Comparison of ENCODE assay signal across 30 cellular contexts in genomic region chr13:35159041-35159440, GRCh38.
"Had no signal": no experiment of that assay in that cellular context is flagged by ENCODE, and none has a peak within 500 bp of the region (broad histone marks: within the 10 kb centered on the region; RNA-seq: fewer than 3 reads in every experiment).

No MANE protein-coding gene starts in this region.

- H3K36me3 Mint-ChIP-seq: activated CD8-positive, alpha-beta memory T cell treated with anti-CD3 and anti-CD28 coated beads, Interleukin-2, amount 10 ng/mL, durations not matched to agents 7 days and 5 days; activated naive CD4-positive, alpha-beta T cell treated with anti-CD3 and anti-CD28 coated beads, Interleukin-2, amount 50 U/mL, for 72 hours had no signal

- H3K27me3 Mint-ChIP-seq: activated CD4-positive, alpha-beta T cell treated with anti-CD3 and anti-CD28 coated beads, Interleukin-2, amount 10 ng/mL, durations not matched to agents 24 days and 14 days; activated CD8-positive, alpha-beta memory T cell treated with anti-CD3 and anti-CD28 coated beads, Interleukin-2, amount 10 ng/mL, durations not matched to agents 7 days and 5 days; activated naive CD8-positive, alpha-beta T cell treated with anti-CD3 and anti-CD28 coated beads, Interleukin-2, amount 50 U/mL, for 24 hours; activated T-cell treated with anti-CD3 and anti-CD28 coated beads, Interleukin-2, amount 50 U/mL, for 24 hours had no signal

- H3K4me1 ChIP-seq: ascending aorta, body of pancreas, SJSA1 had no signal

- H3K27ac ChIP-seq: ascending aorta, body of pancreas, coronary artery, SJSA1 had no signal

- H3K27ac Mint-ChIP-seq: activated CD4-positive, alpha-beta T cell treated with anti-CD3 and anti-CD28 coated beads, Interleukin-2, amount 10 ng/mL, durations not matched to agents 24 days and 14 days; activated CD8-positive, alpha-beta memory T cell treated with anti-CD3 and anti-CD28 coated beads, Interleukin-2, amount 10 ng/mL, durations not matched to agents 7 days and 5 days; activated naive CD4-positive, alpha-beta T cell treated with anti-CD3 and anti-CD28 coated beads, Interleukin-2, amount 50 U/mL, for 72 hours; activated naive CD8-positive, alpha-beta T cell treated with anti-CD3 and anti-CD28 coated beads, Interleukin-2, amount 50 U/mL, for 24 hours; activated T-cell treated with anti-CD3 and anti-CD28 coated beads, Interleukin-2, amount 50 U/mL, for 24 hours; activated T-helper 1 cell treated with anti-CD3 and anti-CD28 coated beads, Interleukin-12 subunit alpha, Interleukin-12 subunit beta, Interleukin-2, Interleukin-4 antibody, amounts not matched to agents 30 ng/mL and 10 ng/mL and 1 ng/mL, durations not matched to agents 14 hours and 24 hours and 36 hours had no signal

- H3K4me3 Mint-ChIP-seq: activated CD4-positive, alpha-beta T cell treated with anti-CD3 and anti-CD28 coated beads, Interleukin-2, amount 10 ng/mL, durations not matched to agents 24 days and 14 days; activated CD8-positive, alpha-beta memory T cell treated with anti-CD3 and anti-CD28 coated beads, Interleukin-2, amount 10 ng/mL, durations not matched to agents 7 days and 5 days; activated naive CD8-positive, alpha-beta T cell treated with anti-CD3 and anti-CD28 coated beads, Interleukin-2, amount 50 U/mL, for 24 hours; activated T-cell treated with anti-CD3 and anti-CD28 coated beads, Interleukin-2, amount 50 U/mL, for 24 hours; activated T-helper 1 cell treated with anti-CD3 and anti-CD28 coated beads, Interleukin-12 subunit alpha, Interleukin-12 subunit beta, Interleukin-2, Interleukin-4 antibody, amounts not matched to agents 30 ng/mL and 10 ng/mL and 1 ng/mL, durations not matched to agents 14 hours and 24 hours and 36 hours; WTC11 had no signal

- H3K4me3 ChIP-seq: ascending aorta, body of pancreas, coronary artery, SJSA1 had no signal

- ATAC-seq: activated CD8-positive, alpha-beta memory T cell treated with anti-CD3 and anti-CD28 coated beads, Interleukin-2, amount 10 ng/mL, durations not matched to agents 7 days and 5 days; activated naive CD4-positive, alpha-beta T cell treated with anti-CD3 and anti-CD28 coated beads, Interleukin-2, amount 50 U/mL, for 72 hours; activated naive CD8-positive, alpha-beta T cell treated with anti-CD3 and anti-CD28 coated beads, Interleukin-2, amount 50 U/mL, for 24 hours; body of pancreas; PC-3; WTC11 had no signal

- DNase-seq: activated CD4-positive, alpha-beta T cell treated with anti-CD3 and anti-CD28 coated beads for 1 hour; activated CD4-positive, alpha-beta T cell treated with anti-CD3 and anti-CD28 coated beads, Interleukin-2, amount 10 ng/mL, durations not matched to agents 24 days and 14 days; activated CD4-positive, alpha-beta T cell treated with anti-CD3 and anti-CD28 coated beads, Interleukin-2, amount 50 U/mL, for 48 hours; activated CD8-positive, alpha-beta memory T cell treated with anti-CD3 and anti-CD28 coated beads, Interleukin-2, amount 10 ng/mL, durations not matched to agents 7 days and 5 days; activated effector memory CD4-positive, alpha-beta T cell treated with Interleukin-2 at 50 U/mL for 16 hours; activated naive CD4-positive, alpha-beta T cell treated with Interleukin-2 at 50 U/mL for 16 hours; activated naive CD8-positive, alpha-beta T cell treated with anti-CD3 and anti-CD28 coated beads, Interleukin-2, amount 50 U/mL, for 24 hours; activated T-cell treated with anti-CD3 and anti-CD28 coated beads, Interleukin-2, amount 50 U/mL, for 24 hours; amniotic stem cell; body of pancreas; central memory CD4-positive, alpha-beta T cell; NCI-H1092 treated with DMSO at 0.1 percent for 48 hours; NCI-H1417 treated with DMSO at 0.1 percent for 48 hours; NCI-H1694; NCI-H2029; NCI-H2107; NCI-H2171 treated with DMSO at 0.1 percent for 48 hours; NCI-H226; NCI-H510A; NCI-H69; PC-3; SHP77; T-helper 2 cell; T1000 had no signal

- H3K36me3 ChIP-seq: ascending aorta, SJSA1 had no signal

- H3K9me3 ChIP-seq: ascending aorta, body of pancreas, SJSA1 had no signal

- H3K9me3 Mint-ChIP-seq: activated CD4-positive, alpha-beta T cell treated with anti-CD3 and anti-CD28 coated beads, Interleukin-2, amount 10 ng/mL, durations not matched to agents 24 days and 14 days; activated naive CD4-positive, alpha-beta T cell treated with anti-CD3 and anti-CD28 coated beads, Interleukin-2, amount 50 U/mL, for 72 hours; activated naive CD8-positive, alpha-beta T cell treated with anti-CD3 and anti-CD28 coated beads, Interleukin-2, amount 50 U/mL, for 24 hours; activated T-cell treated with anti-CD3 and anti-CD28 coated beads, Interleukin-2, amount 50 U/mL, for 24 hours; activated T-helper 1 cell treated with anti-CD3 and anti-CD28 coated beads, Interleukin-12 subunit alpha, Interleukin-12 subunit beta, Interleukin-2, Interleukin-4 antibody, amounts not matched to agents 30 ng/mL and 10 ng/mL and 1 ng/mL, durations not matched to agents 14 hours and 24 hours and 36 hours; WTC11 had no signal

- H3K27me3 ChIP-seq: ascending aorta, SJSA1 had no signal
